19 cellular contexts compared by ENCODE assay signal in the genomic region with DNA sequence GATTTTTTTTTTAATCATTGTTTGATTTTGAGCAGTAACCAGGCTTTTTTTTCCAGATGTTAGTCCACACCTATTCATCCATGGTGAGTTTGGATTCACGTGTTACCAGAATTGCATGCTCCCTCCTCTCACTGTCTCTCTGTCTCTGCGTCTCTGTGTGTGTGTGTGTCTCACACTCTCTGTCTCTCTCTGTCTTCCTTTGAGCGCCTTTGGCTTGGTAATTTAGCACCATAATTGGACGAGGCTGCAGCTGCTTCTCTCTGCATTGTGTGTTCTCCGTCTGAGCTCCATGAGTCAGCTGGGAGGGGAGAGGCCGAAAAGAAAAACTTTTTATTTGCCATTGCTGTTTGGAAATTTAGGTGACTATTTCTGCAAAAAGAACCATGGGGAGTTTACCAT. TPM values are rescaled to one million over a fixed set of nuclear protein-coding genes. Genes with fewer than 3 reads are reported as not detected.
DNase-seq lines count a peak whose midpoint lies in the region; ATAC-seq, FAIRE-seq and TF ChIP-seq lines count a peak whose summit lies in the region.
"Had no signal": no experiment of that assay in that cellular context is flagged by ENCODE, and none has a peak within 500 bp of the region (broad histone marks: within the 10 kb centered on the region; RNA-seq: fewer than 3 reads in every experiment).

No MANE protein-coding gene starts in this region.

- FAIRE-seq in H54 (lab: Jason Lieb, UNC) = no peak
- FAIRE-seq: astrocyte had no signal

- no peaks in the 10 kb centered on the region for H3K9me3 ChIP-seq in endodermal cell (ENCODE audit: control insufficient read depth, low read length)
- H3K9me3 ChIP-seq: thoracic aorta had no signal

- H2AFZ ChIP-seq in GM23338 = no peak overlapping the region

- peaks cover 100% of the 10 kb centered on the region for H3K27me3 Mint-ChIP-seq in GM23338 (ENCODE audit: insufficient read depth, low read depth, poor library complexity)
- H3K27me3 Mint-ChIP-seq in endodermal cell (ENCODE audit: insufficient read depth) = peaks cover 100% of the 10 kb centered on the region
- peaks cover 94% of the 10 kb centered on the region for H3K27me3 Mint-ChIP-seq in mesothelial cell of epicardium (ENCODE audit: low read depth)

- no peak for TF ChIP-seq POLR2A in H54 (IDR thresholded peaks at IDR 0.05; ENCODE audit: low read depth, low read length)

- H3K9ac ChIP-seq in endodermal cell (ENCODE audit: extremely low read depth, low read length, poor library complexity, severe bottlenecking) = no peak overlapping the region

- TF ChIP-seq CTCF in GM23338 (conservative IDR thresholded peaks at IDR 0.05; ENCODE audit: low read depth in 2 of 2) (no peak), endodermal cell (conservative IDR thresholded peaks at IDR 0.05) (no peak), mesothelial cell of epicardium (IDR thresholded peaks at IDR 0.05; ENCODE audit: unreplicated experiment) (no peak)

- 2 to 6% methylated on average over 3 to 6 of the region's 6 CpGs for WGBS in endodermal cell (ENCODE audit: insufficient coverage in 1 of 2, insufficient read length in 1 of 2), 2 experiments

- H3K36me3 Mint-ChIP-seq in GM23338 (ENCODE audit: low read depth) (no peaks in the 10 kb centered on the region; the same call in 2 of the 3 replicates), endodermal cell (ENCODE audit: low read depth) (no peaks in the 10 kb centered on the region), mesothelial cell of epicardium (no peaks in the 10 kb centered on the region)

- H3K27ac Mint-ChIP-seq in GM23338 (no peak overlapping the region), endodermal cell (no peak overlapping the region), mesothelial cell of epicardium (peak overlapping the region; percentile 77)
- H3K27ac Mint-ChIP-seq: H9 had no signal

- peaks cover 20% of the 10 kb centered on the region; the same call in 1 of the 2 replicates for H3F3A ChIP-seq in GM23338 (replicated peaks; ENCODE audit: low read depth)

- H3K4me3 ChIP-seq in GM23338 (peak overlapping the region; percentile 46; the same call in 1 of the 2 replicates), endodermal cell (ENCODE audit: low read length) (no peak overlapping the region)
- H3K4me3 ChIP-seq: thoracic aorta had no signal

- DNase-seq in GM23338 (ENCODE audit: low spot score) (no peak), NCI-H69 (lab: John Stamatoyannopoulos, UW) (peak; percentile 96), endodermal cell (no peak), mesothelial cell of epicardium (ENCODE audit: low spot score in 2 of 2, unreplicated experiment in 2 of 2) (no peak), hepatic stellate cell (ENCODE audit: low spot score) (no peak), amygdala (lab: John Stamatoyannopoulos, UW) (no peak), H54 (ENCODE audit: insufficient read length, low spot score) (no peak)
- DNase-seq: activated gamma-delta T cell, DMS79 treated with DMSO at 0.1 percent for 48 hours, H9, kidney glomerular epithelial cell, NCI-H187, SIG-M5 had no signal

- H3K4me1 Mint-ChIP-seq in GM23338 = peaks cover 75% of the 10 kb centered on the region
- peaks cover 52% of the 10 kb centered on the region for H3K4me1 Mint-ChIP-seq in endodermal cell
- H3K4me1 Mint-ChIP-seq in mesothelial cell of epicardium = peaks cover 60% of the 10 kb centered on the region

- H3K27me3 ChIP-seq in GM23338 (ENCODE audit: insufficient read depth) = peaks cover 100% of the 10 kb centered on the region
- H3K27me3 ChIP-seq in endodermal cell (ENCODE audit: control insufficient read depth, insufficient read depth, low read length, poor library complexity, severe bottlenecking) = peaks cover 100% of the 10 kb centered on the region

- H3K4me3 Mint-ChIP-seq in GM23338 = peak overlapping the region; percentile 18; the same call in 2 of the 3 replicates
- H3K4me3 Mint-ChIP-seq in endodermal cell = no peak overlapping the region
- peak overlapping the region; percentile 80 for H3K4me3 Mint-ChIP-seq in mesothelial cell of epicardium

- ATAC-seq in GM23338 (no peak), GM18873 (IDR thresholded peaks at IDR 0.05; ENCODE audit: low FRiP score, unreplicated experiment) (no peak)

- H3K4me2 ChIP-seq in GM23338 = peak overlapping the region; percentile 75

- H3K79me2 ChIP-seq in GM23338 (replicated peaks; ENCODE audit: insufficient read depth) = no peaks in the 10 kb centered on the region

- H3K36me3 ChIP-seq in GM23338 (ENCODE audit: insufficient read depth) = no peaks in the 10 kb centered on the region
- H3K36me3 ChIP-seq in endodermal cell (ENCODE audit: control insufficient read depth, insufficient read depth, low read length) = no peaks in the 10 kb centered on the region
- H3K36me3 ChIP-seq: thoracic aorta had no signal

- no peaks in the 10 kb centered on the region for H3K9me2 ChIP-seq in GM23338 (ENCODE audit: insufficient read depth)

- no peak overlapping the region for H3K27ac ChIP-seq in GM23338 (ENCODE audit: low read depth)
- peak overlapping the region; percentile 14 for H3K27ac ChIP-seq in endodermal cell (ENCODE audit: low read depth, low read length)
- H3K27ac ChIP-seq: thoracic aorta, VCaP had no signal

- peaks cover 82% of the 10 kb centered on the region for H3K4me1 ChIP-seq in GM23338 (ENCODE audit: insufficient read depth)
- H3K4me1 ChIP-seq in endodermal cell (ENCODE audit: control insufficient read depth, insufficient read depth, low read length) = no peaks in the 10 kb centered on the region

- H3K9me3 Mint-ChIP-seq in GM23338 (peaks cover 13% of the 10 kb centered on the region), endodermal cell (peaks cover 1% of the 10 kb centered on the region), mesothelial cell of epicardium (no peaks in the 10 kb centered on the region)

- H4K20me1 ChIP-seq in GM23338 (replicated peaks; ENCODE audit: insufficient read depth) = peaks cover 14% of the 10 kb centered on the region

TF ChIP-seq in GM23338, 12 proteins besides CTCF, POLR2A, EP300 and RAD21:
- TF ChIP-seq EZH2 (IDR thresholded peaks at IDR 0.05; ENCODE audit: low read depth, unreplicated experiment) (peak; percentile 50), EZH2phosphoT487 (IDR thresholded peaks at IDR 0.05; ENCODE audit: unreplicated experiment) (peak; percentile 48), NANOG (IDR thresholded peaks at IDR 0.05; ENCODE audit: borderline replicate concordance) (no peak), REST (IDR thresholded peaks at IDR 0.05; ENCODE audit: unreplicated experiment) (no peak), POLR2AphosphoS5 (IDR thresholded peaks at IDR 0.05; ENCODE audit: low read depth) (no peak)

RNA-seq across cellular contexts. Expression of gene TFAP2B, which starts 3.4 kb away (rescaled TPM):
- not detected in 2 replicates for total RNA-seq in GM23338 (2014; rRNA removed; shearing (Covaris generic))
- polyA plus RNA-seq in GM23338 (2016; fragmentation: Nextera tagmentation; extraction: Ambion mirVana) = not detected in 2 replicates
- total RNA-seq in endodermal cell (not detected), mesothelial cell of epicardium (4.9 to 6.8 TPM (median 5.0 TPM) in 3 replicates)
- 42.1 TPM for polyA plus RNA-seq in endodermal cell (2013, experiment 1 of 2)
- polyA plus RNA-seq in endodermal cell (2013, experiment 2 of 2) = 36.6 TPM
- total RNA-seq: activated CD8-positive, alpha-beta memory T cell treated with anti-CD3 and anti-CD28 coated beads for 36 hours; astrocyte; H9; pulmonary artery endothelial cell had no signal
